9 cellular contexts compared by ENCODE assay signal in the genomic region with DNA sequence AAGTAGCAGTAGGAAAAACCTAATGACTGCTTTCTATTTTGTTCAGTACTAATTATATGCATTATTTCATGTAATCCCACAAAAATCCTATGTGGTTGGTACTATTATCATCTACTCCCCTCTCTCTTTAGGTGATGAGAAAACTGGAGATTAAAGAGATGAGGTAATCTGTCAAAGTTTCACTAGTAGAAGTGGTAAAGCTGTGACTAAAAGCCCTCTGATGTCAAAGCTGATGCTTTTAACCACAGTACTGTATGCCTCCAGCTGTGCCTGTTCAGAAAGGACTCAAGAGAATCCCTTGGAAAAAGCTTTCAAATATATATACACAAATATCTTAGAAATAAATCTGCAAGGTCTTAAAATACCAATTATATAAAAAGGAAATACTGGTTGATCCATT. TPM values are rescaled to one million over a fixed set of nuclear protein-coding genes. Genes with fewer than 3 reads are reported as not detected.
DNase-seq lines count a peak whose midpoint lies in the region; ATAC-seq, FAIRE-seq and TF ChIP-seq lines count a peak whose summit lies in the region.
"Had no signal": no experiment of that assay in that cellular context is flagged by ENCODE, and none has a peak within 500 bp of the region (broad histone marks: within the 10 kb centered on the region; RNA-seq: fewer than 3 reads in every experiment).

No MANE protein-coding gene starts in this region.

- CTCF ChIA-PET in activated naive CD4-positive, alpha-beta T cell treated with anti-CD3 and anti-CD28 coated beads for 36 hours (lab: Charles Lee), result interaction anchor here (0.8 kb wide), 1 partner anchor 47 kb away, joined by 3 read pairs; no protein-coding TSS in a partner anchor

- no peak overlapping the region for H3K27ac Mint-ChIP-seq in activated naive CD4-positive, alpha-beta T cell treated with anti-CD3 and anti-CD28 coated beads for 36 hours
- no peak overlapping the region for H3K27ac Mint-ChIP-seq in stimulated activated effector memory CD8-positive, alpha-beta T cell treated with anti-CD3 and anti-CD28 coated beads, Interleukin-12 subunit alpha, Interleukin-12 subunit beta, amount 100 ng/mL, for 72 hours

- peaks cover 35% of the 10 kb centered on the region for H3K36me3 Mint-ChIP-seq in activated naive CD4-positive, alpha-beta T cell treated with anti-CD3 and anti-CD28 coated beads for 36 hours (ENCODE audit: low read depth)
- peaks cover 72% of the 10 kb centered on the region for H3K36me3 Mint-ChIP-seq in stimulated activated effector memory CD8-positive, alpha-beta T cell treated with anti-CD3 and anti-CD28 coated beads, Interleukin-12 subunit alpha, Interleukin-12 subunit beta, amount 100 ng/mL, for 72 hours

- TF ChIP-seq POLR2A in H54 (IDR thresholded peaks at IDR 0.05; ENCODE audit: low read depth, low read length), result no peak

- FAIRE-seq in H54 (lab: Jason Lieb, UNC), result no peak

- intact Hi-C loops in activated naive CD4-positive, alpha-beta T cell treated with anti-CD3 and anti-CD28 coated beads for 36 hours (cut with micrococcal nuclease), result loop anchor here (1.0 kb wide), 1 partner anchor 36 kb away; no protein-coding TSS in a partner anchor

- H3K4me1 Mint-ChIP-seq in activated naive CD4-positive, alpha-beta T cell treated with anti-CD3 and anti-CD28 coated beads for 36 hours (ENCODE audit: low read depth), result peaks cover 51% of the 10 kb centered on the region
- peaks cover 38% of the 10 kb centered on the region for H3K4me1 Mint-ChIP-seq in stimulated activated effector memory CD8-positive, alpha-beta T cell treated with anti-CD3 and anti-CD28 coated beads, Interleukin-12 subunit alpha, Interleukin-12 subunit beta, amount 100 ng/mL, for 72 hours

- ATAC-seq in HG02763 (IDR thresholded peaks at IDR 0.05; ENCODE audit: unreplicated experiment), result peak; percentile 52
- ATAC-seq in stimulated activated effector memory CD8-positive, alpha-beta T cell treated with anti-CD3 and anti-CD28 coated beads, Interleukin-12 subunit alpha, Interleukin-12 subunit beta, amount 100 ng/mL, for 72 hours, result peak; percentile 98

- H3K27me3 Mint-ChIP-seq in activated naive CD4-positive, alpha-beta T cell treated with anti-CD3 and anti-CD28 coated beads for 36 hours (ENCODE audit: low read depth), result no peaks in the 10 kb centered on the region

- DNase-seq in activated naive CD4-positive, alpha-beta T cell treated with anti-CD3 and anti-CD28 coated beads for 36 hours, result peak; percentile 33
- DNase-seq in activated naive CD4-positive, alpha-beta T cell treated with anti-CD3 and anti-CD28 coated beads, Interleukin-2, amount 50 U/mL, for 16 hours, result no peak
- DNase-seq in LHCN-M2 (ENCODE audit: low read depth) (peak; percentile 41), H54 (ENCODE audit: insufficient read length, low spot score) (no peak), nucleus accumbens (lab: John Stamatoyannopoulos, UW) (no peak)
- no peak for DNase-seq in stimulated activated effector memory CD8-positive, alpha-beta T cell treated with anti-CD3 and anti-CD28 coated beads, Interleukin-12 subunit alpha, Interleukin-12 subunit beta, amount 100 ng/mL, for 72 hours (ENCODE audit: low spot score in 2 of 2)
- no peak for DNase-seq in NK-92 treated with Interleukin-12 subunit alpha and Interleukin-12 subunit beta, amount 100 ng/mL, for 24 hours (lab: John Stamatoyannopoulos, UW)
- DNase-seq: caudate nucleus had no signal

- H3K9me3 Mint-ChIP-seq in activated naive CD4-positive, alpha-beta T cell treated with anti-CD3 and anti-CD28 coated beads for 36 hours, result no peaks in the 10 kb centered on the region
- H3K9me3 Mint-ChIP-seq in stimulated activated effector memory CD8-positive, alpha-beta T cell treated with anti-CD3 and anti-CD28 coated beads, Interleukin-12 subunit alpha, Interleukin-12 subunit beta, amount 100 ng/mL, for 72 hours, result no peaks in the 10 kb centered on the region

- H3K4me3 Mint-ChIP-seq in activated naive CD4-positive, alpha-beta T cell treated with anti-CD3 and anti-CD28 coated beads for 36 hours, result no peak overlapping the region
- no peak overlapping the region for H3K4me3 Mint-ChIP-seq in stimulated activated effector memory CD8-positive, alpha-beta T cell treated with anti-CD3 and anti-CD28 coated beads, Interleukin-12 subunit alpha, Interleukin-12 subunit beta, amount 100 ng/mL, for 72 hours

RNA-seq across cellular contexts. Expression of a gene that starts 38.0 kb away (rescaled TPM):
- total RNA-seq in activated naive CD4-positive, alpha-beta T cell treated with anti-CD3 and anti-CD28 coated beads for 36 hours, result 10 to 100 TPM; 23.0 to 23.5 TPM
- 20.1 and 23.7 TPM in 2 replicates for total RNA-seq in LHCN-M2 (2014; rRNA removed)
- polyA plus RNA-seq in LHCN-M2 (2012), result 3.4 TPM

Comparison
In these comparisons a context has a peak if more than half of its experiments do, and no peak if none do; other contexts are left out.
1. DNase-seq: peak in activated naive CD4-positive, alpha-beta T cell treated with anti-CD3 and anti-CD28 coated beads for 36 hours (single experiment) and LHCN-M2 (single experiment); none in activated naive CD4-positive, alpha-beta T cell treated with anti-CD3 and anti-CD28 coated beads, Interleukin-2, amount 50 U/mL, for 16 hours (single experiment), stimulated activated effector memory CD8-positive, alpha-beta T cell treated with anti-CD3 and anti-CD28 coated beads, Interleukin-12 subunit alpha, Interleukin-12 subunit beta, amount 100 ng/mL, for 72 hours (0 of 2), H54 (single experiment), nucleus accumbens (0 of 56) and NK-92 treated with Interleukin-12 subunit alpha and Interleukin-12 subunit beta, amount 100 ng/mL, for 24 hours (single experiment).